ENCODE assay signal across 9 cellular contexts in genomic region chr9:131402738-131403492, GRCh38. TPM values are rescaled to one million over a fixed set of nuclear protein-coding genes. Genes with fewer than 3 reads are reported as not detected.
DNase-seq lines count a peak whose midpoint lies in the region; ATAC-seq, FAIRE-seq and TF ChIP-seq lines count a peak whose summit lies in the region.
"Had no signal": no experiment of that assay in that cellular context is flagged by ENCODE, and none has a peak within 500 bp of the region (broad histone marks: within the 10 kb centered on the region; RNA-seq: fewer than 3 reads in every experiment).

No MANE protein-coding gene starts in this region.

- no peak overlapping the region for H2AK5ac ChIP-seq in neuronal stem cell (ENCODE audit: low read depth, low read length)

- no peak overlapping the region for H2AFZ ChIP-seq in neuronal stem cell (ENCODE audit: low read length)

- H3K4me2 ChIP-seq in neuronal stem cell (ENCODE audit: insufficient read depth, low read length, poor library complexity, severe bottlenecking), result no peak overlapping the region

- H2BK5ac ChIP-seq in neuronal stem cell (ENCODE audit: low read length), result no peak overlapping the region

- peak overlapping the region; percentile 38 for H3K27ac ChIP-seq in neuronal stem cell (replicated peaks; ENCODE audit: low read length)

- no peak for ATAC-seq in activated T-helper 17 cell treated with anti-CD3 and anti-CD28 coated beads, Interleukin-2, amount 50 U/mL, for 72 hours (replicated peaks)

- no peak overlapping the region for H3K23ac ChIP-seq in neuronal stem cell (ENCODE audit: low read depth, low read length, poor library complexity)

- peaks cover 41% of the 10 kb centered on the region for H3K36me3 Mint-ChIP-seq in activated T-helper 17 cell treated with anti-CD3 and anti-CD28 coated beads, Interleukin-2, amount 50 U/mL, for 72 hours (ENCODE audit: low read depth)

- peak overlapping the region; percentile 24 for H3K4me3 ChIP-seq in HFF-Myc (replicated peaks; ENCODE audit: low read depth, low read length)
- H3K4me3 ChIP-seq in neuronal stem cell (ENCODE audit: low read length in 2 of 2), result peak overlapping the region in 1 of 2 donors; percentile 1
- H3K4me3 ChIP-seq in BE2C (ENCODE audit: low read depth, low read length), result no peak overlapping the region

- no peak overlapping the region for H3K14ac ChIP-seq in neuronal stem cell (ENCODE audit: low read length)

- H3K27me3 Mint-ChIP-seq in activated T-helper 17 cell treated with anti-CD3 and anti-CD28 coated beads, Interleukin-2, amount 50 U/mL, for 72 hours, result no peaks in the 10 kb centered on the region

- H3K4me1 ChIP-seq in neuronal stem cell (ENCODE audit: control insufficient read depth in 2 of 2, insufficient read depth in 1 of 2, low read depth in 1 of 2, low read length in 2 of 2) (peaks cover 43 to 73% of the 10 kb centered on the region in 2 donors), BE2C (peaks cover 35% of the 10 kb centered on the region)

- no peaks in the 10 kb centered on the region for H3K9me3 Mint-ChIP-seq in activated T-helper 17 cell treated with anti-CD3 and anti-CD28 coated beads, Interleukin-2, amount 50 U/mL, for 72 hours

- no peak for TF ChIP-seq CTCF in HFF-Myc (IDR thresholded peaks at IDR 0.05; ENCODE audit: low read depth, low read length, missing control alignments)
- no peak for TF ChIP-seq CTCF in BE2C (IDR thresholded peaks at IDR 0.05; ENCODE audit: low read depth, low read length)

- H2BK120ac ChIP-seq in neuronal stem cell (ENCODE audit: low read depth, low read length), result no peak overlapping the region

- peak overlapping the region; percentile 59 for H3K4me3 Mint-ChIP-seq in activated T-helper 17 cell treated with anti-CD3 and anti-CD28 coated beads, Interleukin-2, amount 50 U/mL, for 72 hours

- H3K36me3 ChIP-seq in neuronal stem cell (replicated peaks in 1 of 2; ENCODE audit: control insufficient read depth in 2 of 2, insufficient read depth in 2 of 2, low read length in 2 of 2) (peaks cover 4 to 67% of the 10 kb centered on the region in 2 donors), BE2C (peaks cover 23% of the 10 kb centered on the region)

- H2BK15ac ChIP-seq in neuronal stem cell (ENCODE audit: low read length), result no peak overlapping the region

- H3K79me1 ChIP-seq in neuronal stem cell (ENCODE audit: low read depth, low read length), result peaks cover 2% of the 10 kb centered on the region

- H3K9me3 ChIP-seq in neuronal stem cell (replicated peaks in 1 of 2; ENCODE audit: control insufficient read depth in 2 of 2, insufficient read depth in 1 of 2, low read depth in 1 of 2, low read length in 2 of 2), result no peaks in the 10 kb centered on the region
- no peaks in the 10 kb centered on the region for H3K9me3 ChIP-seq in BE2C

- FAIRE-seq in frontal cortex (lab: Jason Lieb, UNC), result no peak
- FAIRE-seq: GM18507 had no signal

- H2BK12ac ChIP-seq in neuronal stem cell (ENCODE audit: low read length), result no peak overlapping the region

- no CpG with 5 or more reads among the region's 12 CpGs for WGBS in neuronal stem cell (ENCODE audit: extremely low coverage in 2 of 2, insufficient read length in 2 of 2, insufficient replicate concordance in 1 of 2), 2 donors

- peaks cover 64% of the 10 kb centered on the region for H3K4me1 Mint-ChIP-seq in activated T-helper 17 cell treated with anti-CD3 and anti-CD28 coated beads, Interleukin-2, amount 50 U/mL, for 72 hours

- peak overlapping the region; percentile 36 for H3K27ac Mint-ChIP-seq in activated T-helper 17 cell treated with anti-CD3 and anti-CD28 coated beads, Interleukin-2, amount 50 U/mL, for 72 hours

- H4K8ac ChIP-seq in neuronal stem cell (ENCODE audit: low read depth, low read length), result no peak overlapping the region

- H4K91ac ChIP-seq in neuronal stem cell (ENCODE audit: low read depth, low read length, poor library complexity), result no peak overlapping the region

- H3K9ac ChIP-seq in neuronal stem cell (ENCODE audit: low read depth, low read length, poor library complexity), result no peak overlapping the region

- H3K18ac ChIP-seq in neuronal stem cell (ENCODE audit: low read length), result no peak overlapping the region

- H3K27me3 ChIP-seq in neuronal stem cell (ENCODE audit: control insufficient read depth in 3 of 3, insufficient read depth in 3 of 3, low read depth in 1 of 3, low read length in 3 of 3), result no peaks in the 10 kb centered on the region
- no peaks in the 10 kb centered on the region for H3K27me3 ChIP-seq in BE2C

- peak; percentile 57 for DNase-seq in A172 (ENCODE audit: low spot score)
- DNase-seq in HFF-Myc (ENCODE audit: extremely low read depth, low read depth), result no peak
- DNase-seq in frontal cortex (ENCODE audit: low spot score in 2 of 2), result peak; percentile 53 to 70
- no peak for DNase-seq in neuronal stem cell (ENCODE audit: low spot score)
- DNase-seq in NCI-H2227 (lab: John Stamatoyannopoulos, UW; ENCODE audit: unreplicated experiment), result no peak
- no peak for DNase-seq in activated effector memory CD4-positive, alpha-beta T cell treated with anti-CD3 and anti-CD28 coated beads, Interleukin-2, amount 50 U/mL, for 16 hours
- no peak for DNase-seq in BE2C

- H3K4ac ChIP-seq in neuronal stem cell (ENCODE audit: low read length), result no peak overlapping the region

RNA-seq across cellular contexts. Expression of gene PRRC2B, which starts 9.0 kb away (rescaled TPM):
- total RNA-seq in A172 (2014; rRNA removed; shearing (Covaris generic)), result 26.2 and 49.1 TPM in 2 replicates
- total RNA-seq in activated T-helper 17 cell treated with anti-CD3 and anti-CD28 coated beads, Interleukin-2, amount 50 U/mL, for 72 hours, result 100 to 1,000 TPM; 136 to 157 TPM
- 117 TPM for total RNA-seq in frontal cortex
- polyA plus RNA-seq in neuronal stem cell (2013, experiment 1 of 2), result 108 TPM
- 114 TPM for polyA plus RNA-seq in neuronal stem cell (2013, experiment 2 of 2)
- 119 TPM for polyA plus RNA-seq in BE2C (2012; ENCODE audit: insufficient read depth, insufficient read length, low read depth)

Comparison
In these comparisons a context has a peak if more than half of its experiments do, and no peak if none do; other contexts are left out.
1. DNase-seq: peak in A172 (single experiment) and frontal cortex (2 of 2); none in HFF-Myc (single experiment), neuronal stem cell (single experiment), NCI-H2227 (single experiment), activated effector memory CD4-positive, alpha-beta T cell treated with anti-CD3 and anti-CD28 coated beads, Interleukin-2, amount 50 U/mL, for 16 hours (single experiment) and BE2C (single experiment).